12 cellular contexts compared by ENCODE assay signal in the genomic region with DNA sequence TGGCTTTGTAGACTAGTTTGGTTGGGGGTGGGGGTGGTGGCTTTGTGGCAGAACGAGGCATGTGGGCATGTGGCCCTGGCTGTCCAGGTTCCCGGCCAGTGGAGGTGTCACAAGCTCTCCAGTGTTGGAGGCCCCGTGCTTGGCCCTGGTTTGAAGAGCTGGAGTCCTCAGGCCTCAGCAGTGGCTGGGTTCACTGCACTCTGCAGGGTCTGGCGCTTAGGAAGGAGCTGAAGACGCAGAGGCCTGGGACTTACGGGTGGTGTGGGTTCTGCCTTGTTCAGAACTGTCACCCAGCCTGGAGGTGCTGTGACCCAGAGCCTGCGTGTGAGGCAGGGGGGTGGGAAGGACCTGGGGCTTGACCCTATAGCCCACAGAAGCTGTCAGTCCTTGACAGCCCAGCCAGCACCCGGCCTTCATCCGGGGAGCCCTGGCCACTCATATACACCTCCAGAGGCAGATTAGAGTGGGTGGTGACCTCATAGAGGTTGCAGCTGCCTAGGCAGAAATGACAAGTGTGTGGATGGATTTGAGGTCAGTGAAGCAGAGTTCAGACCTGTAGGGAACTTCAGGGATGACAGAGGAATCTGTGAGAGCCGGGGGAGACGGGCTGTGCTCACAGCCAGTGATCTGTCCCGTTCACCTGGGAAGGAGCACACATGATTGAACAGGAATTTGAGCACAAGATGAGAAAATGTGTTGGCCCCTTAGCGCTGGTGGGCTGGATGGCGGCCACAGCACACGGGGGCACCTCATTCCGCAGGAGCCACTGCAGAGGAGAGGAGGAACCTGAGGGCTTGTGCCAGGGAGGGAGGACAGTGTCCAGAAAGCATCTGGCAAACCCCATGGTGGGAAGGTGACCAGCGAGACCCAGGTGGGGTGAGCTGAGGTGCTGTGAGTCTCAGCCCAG. TPM values are rescaled to one million over a fixed set of nuclear protein-coding genes. Genes with fewer than 3 reads are reported as not detected.
"Had no signal": no experiment of that assay in that cellular context is flagged by ENCODE, and none has a peak within 500 bp of the region (broad histone marks: within the 10 kb centered on the region; RNA-seq: fewer than 3 reads in every experiment).

No MANE protein-coding gene starts in this region.

RNA-seq across cellular contexts. Expression of a gene that starts 15.5 kb away (rescaled TPM):
- polyA plus RNA-seq: naive thymus-derived CD4-positive, alpha-beta T cell had no signal

RNA-seq across cellular contexts. Expression of a gene that starts 36.3 kb away (rescaled TPM):
- total RNA-seq: bronchial epithelial cell; endothelial cell of umbilical vein; esophagus muscularis mucosa; gastroesophageal sphincter; left colon; lung microvascular endothelial cell; mucosa of gallbladder; naive thymus-derived CD4-positive, alpha-beta T cell; pancreas; sigmoid colon; spleen; tibial nerve had no signal
- polyA plus RNA-seq: endothelial cell of umbilical vein; naive thymus-derived CD4-positive, alpha-beta T cell had no signal
